In genomic region chr17:68318103-68318991, GRCh38 we compare ENCODE assay signal across 1 cellular context.
A peak's percentile ranks its signal among the peaks of the same experiment; 100 is the strongest.
TF ChIP-seq lines count a peak whose summit lies in the region.

No MANE protein-coding gene starts in this region.

TF ChIP-seq in HEK293, 187 proteins besides CTCF, POLR2A, EP300 and RAD21 (continued from another document):
- TF ChIP-seq REST (tag by site-specific recombination; IDR thresholded peaks at IDR 0.05), result no peak
- TF ChIP-seq ZNF416 (tag by site-specific recombination; IDR thresholded peaks at IDR 0.05), result no peak
- TF ChIP-seq ZNF311 (tag by site-specific recombination; IDR thresholded peaks at IDR 0.05; ENCODE audit: borderline replicate concordance), result no peak
- no peak for TF ChIP-seq ZNF266 (tag by site-specific recombination; IDR thresholded peaks at IDR 0.05; ENCODE audit: low read depth)
- no peak for TF ChIP-seq ZNF121 (tag by site-specific recombination; IDR thresholded peaks at IDR 0.05)
- 0 out of 2 replicates have a peak, but pooled peaks have one; percentile 17 for TF ChIP-seq OSR2 (tag by site-specific recombination; IDR thresholded peaks at IDR 0.05)
- TF ChIP-seq SP3 (tag by site-specific recombination; IDR thresholded peaks at IDR 0.05), result no peak
- peak; percentile 20; the same call in 1 of the 2 replicates for TF ChIP-seq ZNF394 (tag by site-specific recombination; IDR thresholded peaks at IDR 0.05; ENCODE audit: borderline replicate concordance)
- TF ChIP-seq ZNF658 (tag by site-specific recombination; IDR thresholded peaks at IDR 0.05), result no peak
- TF ChIP-seq KLF10 (tag by site-specific recombination; IDR thresholded peaks at IDR 0.05), result no peak
- TF ChIP-seq ZNF623 (tag by site-specific recombination; IDR thresholded peaks at IDR 0.05), result no peak
- no peak for TF ChIP-seq ZBTB11 (tag by site-specific recombination; conservative IDR thresholded peaks at IDR 0.05; ENCODE audit: low read depth)
- TF ChIP-seq ZNF274 (IDR thresholded peaks at IDR 0.05; ENCODE audit: low read length), result no peak
- no peak for TF ChIP-seq ZNF274 (tag by site-specific recombination; IDR thresholded peaks at IDR 0.05; ENCODE audit: borderline replicate concordance)
